In genomic region chr3:109224333-109224732, GRCh38 we compare ENCODE assay signal across 11 cellular contexts.
DNase-seq lines count a peak whose midpoint lies in the region; ATAC-seq and TF ChIP-seq lines count a peak whose summit lies in the region.
"Had no signal": no experiment of that assay in that cellular context is flagged by ENCODE, and none has a peak within 500 bp of the region (broad histone marks: within the 10 kb centered on the region; RNA-seq: fewer than 3 reads in every experiment).

No MANE protein-coding gene starts in this region.

- H3K27me3 ChIP-seq in HCT116 (ENCODE audit: insufficient read depth, low read length) (no peaks in the 10 kb centered on the region), right lobe of liver (no peaks in the 10 kb centered on the region), smooth muscle cell (ENCODE audit: low read depth) (no peaks in the 10 kb centered on the region)

- no peak overlapping the region for H3K27ac ChIP-seq in HCT116 (ENCODE audit: low read depth, low read length)
- H3K27ac ChIP-seq in right lobe of liver, result no peak overlapping the region
- no peak overlapping the region for H3K27ac ChIP-seq in smooth muscle cell (ENCODE audit: low read depth)

- RAD21 ChIA-PET in HCT116 (lab: Charles Lee; ENCODE audit: low non-redundant PET in 1 of 2, low total read pairs in 2 of 2, uncharacterized antibody in 2 of 2, unreplicated experiment in 2 of 2), result interaction anchor here in 1 of 2 experiments (1.1 kb wide), 1 partner anchor 201 kb away, joined by 8 read pairs; no protein-coding TSS in a partner anchor

- intact Hi-C loops in HCT116 (cut with micrococcal nuclease), result loop anchor here (10.0 kb wide), 3 partner anchors 200 to 730 kb away; no protein-coding TSS in a partner anchor
- intact Hi-C loops in right lobe of liver (cut with DNase I), result no loop called here

- no peaks in the 10 kb centered on the region for H3F3A ChIP-seq in smooth muscle cell (ENCODE audit: low read depth)

- DNase-seq in NCI-H1417 (lab: John Stamatoyannopoulos, UW), result peak; percentile 4 to 39 (median 10)
- DNase-seq in NCI-H1417 treated with DMSO at 0.1 percent for 48 hours (lab: John Stamatoyannopoulos, UW), result no peak
- DNase-seq in HCT116 (ENCODE audit: low read depth, low spot score), result peak; percentile 6
- peak; percentile 16 for DNase-seq in SW480 (ENCODE audit: low spot score)
- peak; percentile 70 to 81 (median 74) for DNase-seq in right lobe of liver
- no peak for DNase-seq in smooth muscle cell (lab: John Stamatoyannopoulos, UW; ENCODE audit: unreplicated experiment)
- no peak for DNase-seq in cortex of kidney (lab: John Stamatoyannopoulos, UW)
- DNase-seq: activated CD4-positive, CD25-positive, alpha-beta regulatory T cell; NCI-H187; stimulated activated CD4-positive, alpha-beta T cell treated with anti-CD3 and anti-CD28 coated beads, Interleukin-12 subunit alpha, Interleukin-12 subunit beta, amount 100 ng/mL, for 4 hours had no signal

- POLR2A ChIA-PET in HCT116 (lab: Charles Lee), result no interaction called here

- WGBS in right lobe of liver (ENCODE audit: insufficient coverage, low coverage, low lambda C conversion rate, missing lambda C conversion rate), result 43% methylated on average over 4 of the region's 8 CpGs
- WGBS in smooth muscle cell (ENCODE audit: low lambda C conversion rate), result 77% methylated on average over 8 of the region's 8 CpGs

- H3K4me2 ChIP-seq in HCT116 (ENCODE audit: low read length) (no peak overlapping the region), smooth muscle cell (no peak overlapping the region)

- H4K20me1 ChIP-seq in HCT116 (ENCODE audit: insufficient read depth) (no peaks in the 10 kb centered on the region), smooth muscle cell (ENCODE audit: low read depth) (no peaks in the 10 kb centered on the region)

- CTCF ChIA-PET in HCT116 (lab: Charles Lee), result interaction anchor here (0.6 to 2.0 kb wide), 11 partner anchors 9 to 562 kb away, joined by 3 to 31 read pairs (median 5); no protein-coding TSS in a partner anchor

- H3K9me3 ChIP-seq in HCT116 (ENCODE audit: control insufficient read depth in 1 of 2, insufficient read depth in 1 of 2, low read depth in 1 of 2, low read length in 2 of 2) (no peaks in the 10 kb centered on the region), right lobe of liver (no peaks in the 10 kb centered on the region), smooth muscle cell (replicated peaks; ENCODE audit: low read depth) (no peaks in the 10 kb centered on the region)

- H3K36me3 ChIP-seq in HCT116 (ENCODE audit: control insufficient read depth in 1 of 2, insufficient read depth in 2 of 2, low read length in 2 of 2) (no peaks in the 10 kb centered on the region), right lobe of liver (no peaks in the 10 kb centered on the region), smooth muscle cell (ENCODE audit: low read depth) (no peaks in the 10 kb centered on the region)

- TF ChIP-seq POLR2A in HCT116 (IDR thresholded peaks at IDR 0.05; ENCODE audit: borderline replicate concordance, extremely low read depth, insufficient read depth, insufficient read length) (no peak), right lobe of liver (IDR thresholded peaks at IDR 0.05) (no peak)

- H3K79me2 ChIP-seq in HCT116 (ENCODE audit: insufficient read depth, low read length) (no peaks in the 10 kb centered on the region), smooth muscle cell (ENCODE audit: low read depth) (no peaks in the 10 kb centered on the region)

- H3K9ac ChIP-seq in HCT116 (ENCODE audit: low read length) (no peak overlapping the region), smooth muscle cell (ENCODE audit: low read depth) (no peak overlapping the region)

- no TSS peak for BruUV-seq in HCT116 (replicated peaks; lab: Mats Ljungman, UMichigan)

- TF ChIP-seq CTCF in HCT116 (IDR thresholded peaks at IDR 0.05 in 2 of 3, conservative IDR thresholded peaks at IDR 0.05 in 1 of 3; ENCODE audit: borderline replicate concordance in 1 of 3, insufficient read depth in 1 of 3, low read depth in 2 of 3, low read length in 2 of 3), result peak; percentile 36 to 88 (median 82); a peak in 5 of 6 replicates
- TF ChIP-seq CTCF in right lobe of liver (IDR thresholded peaks at IDR 0.05), result peak; percentile 65 to 83 (median 74)
- TF ChIP-seq CTCF in smooth muscle cell (IDR thresholded peaks at IDR 0.05; ENCODE audit: borderline replicate concordance, insufficient read depth, poor library complexity, severe bottlenecking), result no peak

- H3K4me1 ChIP-seq in HCT116 (ENCODE audit: control insufficient read depth in 1 of 2, insufficient read depth in 2 of 2, low read length in 2 of 2), result no peaks in the 10 kb centered on the region
- H3K4me1 ChIP-seq in right lobe of liver, result no peaks in the 10 kb centered on the region
- no peaks in the 10 kb centered on the region for H3K4me1 ChIP-seq in smooth muscle cell (ENCODE audit: low read depth)

- peak; percentile 89 for ATAC-seq in HCT116
- ATAC-seq in right lobe of liver, result peak; percentile 98 to 100 (median 99)
- ATAC-seq in HG02588 (IDR thresholded peaks at IDR 0.05; ENCODE audit: unreplicated experiment), result no peak

- H3K4me3 ChIP-seq in HCT116 (replicated peaks in 1 of 2; ENCODE audit: low read depth in 1 of 2, low read length in 2 of 2) (no peak overlapping the region), right lobe of liver (no peak overlapping the region), smooth muscle cell (no peak overlapping the region)

- H2AFZ ChIP-seq in HCT116 (ENCODE audit: low read depth, low read length, poor library complexity, severe bottlenecking) (no peak overlapping the region), smooth muscle cell (ENCODE audit: low read depth) (no peak overlapping the region)

- peak; percentile 62 for TF ChIP-seq RAD21 in HCT116 (IDR thresholded peaks at IDR 0.05; ENCODE audit: low read depth)

- no peaks in the 10 kb centered on the region for H3K9me2 ChIP-seq in HCT116 (ENCODE audit: insufficient read depth)

TF ChIP-seq in HCT116, 20 proteins besides CTCF, POLR2A, EP300 and RAD21:
- TF ChIP-seq POLR2AphosphoS5 (IDR thresholded peaks at IDR 0.05; ENCODE audit: low read depth, low read length) (no peak), CBX3 (IDR thresholded peaks at IDR 0.05; ENCODE audit: low read depth) (no peak), SRF (IDR thresholded peaks at IDR 0.05; ENCODE audit: low read depth) (no peak), CEBPB (IDR thresholded peaks at IDR 0.05; ENCODE audit: low read depth) (no peak), REST (IDR thresholded peaks at IDR 0.05; ENCODE audit: low read depth) (no peak), YY1 (IDR thresholded peaks at IDR 0.05; ENCODE audit: extremely low read depth, insufficient replicate concordance, low read depth, low read length) (no peak), TCF7L2 (IDR thresholded peaks at IDR 0.05; ENCODE audit: borderline replicate concordance, extremely low read depth, insufficient read depth, insufficient read length) (no peak), EZH2 (IDR thresholded peaks at IDR 0.05) (no peak), MAX (IDR thresholded peaks at IDR 0.05) (no peak)
TF ChIP-seq in HCT116: peak in this region for 0.

Comparison
In these comparisons a context has a peak if more than half of its experiments do, and no peak if none do; other contexts are left out.
1. DNase-seq: peak in NCI-H1417 (3 of 3), HCT116 (single experiment), SW480 (single experiment) and right lobe of liver (3 of 3); none in NCI-H1417 treated with DMSO at 0.1 percent for 48 hours (single experiment), smooth muscle cell (single experiment) and cortex of kidney (single experiment).